ENCODE assay signal across 21 cellular contexts in genomic region chr20:43906505-43907034, GRCh38. TPM values are rescaled to one million over a fixed set of nuclear protein-coding genes. Genes with fewer than 3 reads are reported as not detected.
"Had no signal": no experiment of that assay in that cellular context is flagged by ENCODE, and none has a peak within 500 bp of the region (broad histone marks: within the 10 kb centered on the region; RNA-seq: fewer than 3 reads in every experiment).

No MANE protein-coding gene starts in this region.

- DNase-seq: Kasumi-1, MM.1S, NCI-H1092 treated with DMSO at 0.1 percent for 48 hours, NCI-H1436 treated with DMSO at 0.1 percent for 48 hours, NCI-H1694, NCI-H187 treated with DMSO at 0.1 percent for 48 hours, NCI-H2029 treated with DMSO at 0.1 percent for 48 hours, NCI-H2227 treated with DMSO at 0.1 percent for 48 hours, NCI-H524, NCI-H526 treated with DMSO at 0.1 percent for 48 hours, NCI-H748 treated with DMSO at 0.1 percent for 48 hours, Right ventricle myocardium superior, RPMI8226, SIG-M5, T-helper 1 cell had no signal

- ATAC-seq: K562 had no signal

- FAIRE-seq: K562, RCC 7860 had no signal

- H3K27me3 ChIP-seq: SJSA1 had no signal

- H3K36me3 ChIP-seq: SJSA1 had no signal

- H3K4me3 ChIP-seq: K562, SJSA1, SK-N-MC had no signal

- H3K9me3 ChIP-seq: SJSA1 had no signal

- H3K27ac ChIP-seq: HL-60, KMS-11, SJSA1, SK-N-MC had no signal

RNA-seq across cellular contexts. Expression of gene TOX2, which starts 8.1 kb away (rescaled TPM):
- total RNA-seq: K562 had no signal
